Comparison of ENCODE assay signal across 23 cellular contexts in the genomic region with DNA sequence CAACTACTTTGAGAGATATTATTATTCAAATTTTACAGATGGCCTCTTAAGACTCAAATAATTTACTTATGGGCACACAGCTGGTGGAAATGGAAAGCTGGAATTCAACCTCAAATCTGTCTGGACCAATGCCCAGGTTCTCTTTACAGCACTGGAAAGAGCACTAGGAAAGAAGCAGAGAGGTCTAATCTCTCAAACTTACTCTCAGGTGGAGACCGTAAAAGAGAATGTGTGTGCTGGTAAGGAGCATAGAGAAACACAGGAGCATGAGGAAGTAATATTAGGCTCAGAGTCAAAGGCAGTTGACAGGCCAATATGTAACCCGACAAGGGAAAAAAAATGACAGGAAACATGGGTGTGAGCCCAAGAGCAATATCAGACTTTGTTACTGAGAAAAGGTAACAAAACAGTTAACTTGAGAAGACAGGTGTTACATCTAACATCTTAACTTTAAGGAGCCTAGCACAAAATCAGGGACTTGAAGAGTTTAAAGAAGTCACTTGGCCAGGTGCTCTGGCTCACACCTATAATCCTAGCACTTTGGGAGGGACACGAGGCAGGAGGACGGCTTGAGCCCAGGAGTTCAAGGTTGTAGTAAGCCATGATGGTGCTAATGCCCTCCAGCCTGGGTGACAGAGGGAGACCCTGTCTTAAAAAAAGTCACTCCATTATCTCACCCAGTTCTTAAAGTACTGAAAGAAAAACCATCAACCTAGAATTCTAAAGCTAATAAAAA. TPM values are rescaled to one million over a fixed set of nuclear protein-coding genes. Genes with fewer than 3 reads are reported as not detected.
DNase-seq lines count a peak whose midpoint lies in the region; ATAC-seq and TF ChIP-seq lines count a peak whose summit lies in the region.
"Had no signal": no experiment of that assay in that cellular context is flagged by ENCODE, and none has a peak within 500 bp of the region (broad histone marks: within the 10 kb centered on the region; RNA-seq: fewer than 3 reads in every experiment).

No MANE protein-coding gene starts in this region.

- no peak overlapping the region for H2BK5ac ChIP-seq in IMR-90 (ENCODE audit: low read depth, low read length, poor library complexity, severe bottlenecking)
- no peak overlapping the region for H2BK5ac ChIP-seq in mesendoderm (ENCODE audit: low read length)

- H3K4me3 ChIP-seq in CD4-positive, CD25-positive, alpha-beta regulatory T cell (ENCODE audit: low read depth, low read length), result no peak overlapping the region
- no peak overlapping the region for H3K4me3 ChIP-seq in IMR-90 (ENCODE audit: insufficient read depth, low read depth, low read length)
- H3K4me3 ChIP-seq in body of pancreas, result no peak overlapping the region
- H3K4me3 ChIP-seq in mesendoderm (ENCODE audit: low read length), result no peak overlapping the region
- H3K4me3 ChIP-seq in lower leg skin (ENCODE audit: low read depth, poor library complexity, severe bottlenecking), result no peak overlapping the region
- H3K4me3 ChIP-seq: right atrium auricular region, upper lobe of right lung had no signal

- no peak for ATAC-seq in CD4-positive, CD25-positive, alpha-beta regulatory T cell (ENCODE audit: low read depth in 2 of 2)
- ATAC-seq in IMR-90 (ENCODE audit: low read depth) (no peak), body of pancreas (peak; percentile 58)
- ATAC-seq: HepG2, upper lobe of right lung had no signal

- no peak overlapping the region for H4K91ac ChIP-seq in IMR-90 (ENCODE audit: insufficient read depth, low read depth, low read length)

- no peaks in the 10 kb centered on the region for H3K9me3 ChIP-seq in CD4-positive, CD25-positive, alpha-beta regulatory T cell (ENCODE audit: control insufficient read depth in 2 of 2, low read length in 2 of 2)
- H3K9me3 ChIP-seq in IMR-90 (ENCODE audit: control insufficient read depth, insufficient read depth, low read length), result no peaks in the 10 kb centered on the region
- H3K9me3 ChIP-seq in body of pancreas, result no peaks in the 10 kb centered on the region
- H3K9me3 ChIP-seq: right atrium auricular region, upper lobe of right lung had no signal

- H3K9ac ChIP-seq in IMR-90 (ENCODE audit: low read depth, low read length) (no peak overlapping the region), mesendoderm (ENCODE audit: low read length) (no peak overlapping the region)

- no peaks in the 10 kb centered on the region for H3K27me3 ChIP-seq in CD4-positive, CD25-positive, alpha-beta regulatory T cell (ENCODE audit: control insufficient read depth, insufficient read depth, low read length)
- H3K27me3 ChIP-seq in IMR-90 (ENCODE audit: control insufficient read depth, insufficient read depth, low read length) (peaks cover 8% of the 10 kb centered on the region), body of pancreas (no peaks in the 10 kb centered on the region), mesendoderm (ENCODE audit: insufficient read depth, low read length, poor library complexity) (no peaks in the 10 kb centered on the region)
- H3K27me3 ChIP-seq: right atrium auricular region, upper lobe of right lung had no signal

- no peaks in the 10 kb centered on the region for H4K20me1 ChIP-seq in IMR-90 (ENCODE audit: insufficient read depth, low read length)

- CTCF ChIA-PET in IMR-90 (lab: Yijun Ruan, JAX), result interaction anchor here (1.3 kb wide), 1 partner anchor 8 kb away, joined by 4 read pairs; no protein-coding TSS in a partner anchor

- dilution Hi-C loops in IMR-90 (cut with HindIII; ENCODE audit: low sequenced_read_pairs, unreplicated experiment), result loop anchor here (25.0 kb wide), 2 partner anchors 229 to 529 kb away; a partner anchor contains a TSS

- H3K4me1 Mint-ChIP-seq in CD4-positive, CD25-positive, alpha-beta regulatory T cell, result peaks cover 8 to 18% (median 10%) of the 10 kb centered on the region in 4 donors
- no peaks in the 10 kb centered on the region for H3K4me1 Mint-ChIP-seq in nephron progenitor cell
- H3K4me1 Mint-ChIP-seq: activated B cell treated with CpG ODN at 0.5 μM for 24 hours had no signal

- H3K18ac ChIP-seq in IMR-90 (ENCODE audit: low read depth, low read length) (no peak overlapping the region), mesendoderm (ENCODE audit: low read length) (no peak overlapping the region)

- TF ChIP-seq CTCF in IMR-90 (conservative IDR thresholded peaks at IDR 0.05; ENCODE audit: low read depth, low read length) (no peak), body of pancreas (IDR thresholded peaks at IDR 0.05) (no peak), lower leg skin (IDR thresholded peaks at IDR 0.05) (no peak), nephron progenitor cell (IDR thresholded peaks at IDR 0.05) (no peak), GM13977 (IDR thresholded peaks at IDR 0.05; ENCODE audit: extremely low read depth, insufficient read depth, missing control alignments) (no peak)

- H3K27ac ChIP-seq in CD4-positive, CD25-positive, alpha-beta regulatory T cell (ENCODE audit: insufficient read depth, low read length, poor library complexity, severe bottlenecking), result no peak overlapping the region
- H3K27ac ChIP-seq in IMR-90 (ENCODE audit: insufficient read depth, low read length) (no peak overlapping the region), body of pancreas (peak overlapping the region in 3 of 4 donors; percentile 26 to 45 (median 35)), mesendoderm (ENCODE audit: low read depth, low read length) (no peak overlapping the region)
- H3K27ac ChIP-seq: right atrium auricular region, upper lobe of right lung had no signal

- peaks cover 4% of the 10 kb centered on the region for H3K36me3 Mint-ChIP-seq in CD4-positive, CD25-positive, alpha-beta regulatory T cell
- H3K36me3 Mint-ChIP-seq in nephron progenitor cell (ENCODE audit: low read depth), result no peaks in the 10 kb centered on the region

- no peak overlapping the region for H3K56ac ChIP-seq in IMR-90 (ENCODE audit: extremely low read depth, insufficient read depth, low read length)
- no peak overlapping the region for H3K56ac ChIP-seq in mesendoderm (ENCODE audit: low read length)

- H3K14ac ChIP-seq in IMR-90 (replicated peaks; ENCODE audit: low read depth, low read length), result no peak overlapping the region

- H3K4me2 ChIP-seq in IMR-90 (ENCODE audit: low read depth, low read length), result no peak overlapping the region
- no peak overlapping the region for H3K4me2 ChIP-seq in mesendoderm (ENCODE audit: low read length)

- no peak overlapping the region for H2AK9ac ChIP-seq in IMR-90 (replicated peaks; ENCODE audit: low read depth, low read length, poor library complexity)

- H3K27ac Mint-ChIP-seq in CD4-positive, CD25-positive, alpha-beta regulatory T cell, result peak overlapping the region; percentile 21 to 74 (median 34)
- no peak overlapping the region for H3K27ac Mint-ChIP-seq in nephron progenitor cell
- H3K27ac Mint-ChIP-seq: activated B cell treated with CpG ODN at 0.5 μM for 24 hours; stimulated activated naive CD8-positive, alpha-beta T cell treated with anti-CD3 and anti-CD28 coated beads, Interleukin-15, Interleukin-2, amounts not matched to agents 100 ng/mL and 50 ng/mL, for 24 hours; T-helper 1 cell treated with Interleukin-12 subunit alpha and Interleukin-12 subunit beta and Interleukin-4 antibody, amounts not matched to agents 30 μg/mL and 1 μg/mL, for 36 hours had no signal

- peaks cover 4% of the 10 kb centered on the region for H3K27me3 Mint-ChIP-seq in CD4-positive, CD25-positive, alpha-beta regulatory T cell
- H3K27me3 Mint-ChIP-seq in nephron progenitor cell (ENCODE audit: low read depth, poor library complexity), result peaks cover 58% of the 10 kb centered on the region
- H3K27me3 Mint-ChIP-seq: activated B cell treated with CpG ODN at 0.5 μM for 24 hours; CD4-positive, alpha-beta memory T cell; stimulated activated naive CD8-positive, alpha-beta T cell treated with anti-CD3 and anti-CD28 coated beads, Interleukin-15, Interleukin-2, amounts not matched to agents 100 ng/mL and 50 ng/mL, for 24 hours had no signal

- no peak overlapping the region for H2BK20ac ChIP-seq in IMR-90 (ENCODE audit: low read depth, low read length)

- H4K5ac ChIP-seq in IMR-90 (ENCODE audit: low read depth, low read length), result no peak overlapping the region
- no peak overlapping the region for H4K5ac ChIP-seq in mesendoderm (ENCODE audit: low read length)

- H3K23ac ChIP-seq in IMR-90 (ENCODE audit: low read depth, low read length) (no peak overlapping the region), mesendoderm (ENCODE audit: low read length) (no peak overlapping the region)

- H4K8ac ChIP-seq in IMR-90 (ENCODE audit: low read depth in 2 of 2, low read length in 2 of 2) (no peak overlapping the region), mesendoderm (ENCODE audit: low read depth, low read length) (no peak overlapping the region)

- no peak overlapping the region for H3K4me3 Mint-ChIP-seq in CD4-positive, CD25-positive, alpha-beta regulatory T cell
- no peak overlapping the region for H3K4me3 Mint-ChIP-seq in nephron progenitor cell
- H3K4me3 Mint-ChIP-seq: activated B cell treated with CpG ODN at 0.5 μM for 24 hours; CD4-positive, alpha-beta memory T cell; stimulated activated naive CD8-positive, alpha-beta T cell treated with anti-CD3 and anti-CD28 coated beads, Interleukin-15, Interleukin-2, amounts not matched to agents 100 ng/mL and 50 ng/mL, for 24 hours; T-helper 1 cell treated with Interleukin-12 subunit alpha and Interleukin-12 subunit beta and Interleukin-4 antibody, amounts not matched to agents 30 μg/mL and 1 μg/mL, for 36 hours had no signal

- WGBS in IMR-90 (ENCODE audit: extremely low coverage in 2 of 2, insufficient read length in 1 of 2), 2 experiments, result no CpG with 5 or more reads among the region's 4 CpGs
- 8 to 17% methylated on average over 4 of the region's 4 CpGs for WGBS in body of pancreas, 2 donors
- no CpG with 5 or more reads among the region's 4 CpGs for WGBS in mesendoderm (ENCODE audit: extremely low coverage, insufficient coverage, low lambda C conversion rate)
- 44 to 51% methylated on average over 4 of the region's 4 CpGs for WGBS in lower leg skin, 2 donors

- no peaks in the 10 kb centered on the region for H3K79me2 ChIP-seq in mesendoderm (ENCODE audit: control insufficient read depth, insufficient read depth, low read length)

- in situ Hi-C loops in IMR-90 (cut with MboI; ENCODE audit: low sequenced_read_pairs) (no loop called here), GM13977 (cut with MboI; ENCODE audit: low pct_unique_long_range_greater_than_20kb, low sequenced_read_pairs, unreplicated experiment) (loop anchor here (25.0 kb wide), 1 partner anchor 229 kb away; a partner anchor contains a TSS)

- H2BK15ac ChIP-seq in IMR-90 (ENCODE audit: low read depth, low read length), result no peak overlapping the region
- no peak overlapping the region for H2BK15ac ChIP-seq in mesendoderm (replicated peaks; ENCODE audit: low read depth)

- H2AK5ac ChIP-seq in IMR-90 (ENCODE audit: low read depth, low read length) (no peak overlapping the region), mesendoderm (ENCODE audit: low read length) (no peak overlapping the region)

- intact Hi-C loops in IMR-90 (cut with micrococcal nuclease) (no loop called here), body of pancreas (cut with DNase I) (no loop called here), lower leg skin (cut with DNase I; ENCODE audit: low total_unique reads) (no loop called here)

- POLR2A ChIA-PET in IMR-90 (lab: Charles Lee; ENCODE audit: unreplicated experiment), result no interaction called here

- H3K79me1 ChIP-seq in IMR-90 (ENCODE audit: low read depth in 1 of 2, low read length in 2 of 2) (no peaks in the 10 kb centered on the region), mesendoderm (ENCODE audit: low read length) (no peaks in the 10 kb centered on the region)

- H2BK120ac ChIP-seq in IMR-90 (ENCODE audit: low read depth, low read length) (no peak overlapping the region), mesendoderm (ENCODE audit: low read depth, low read length) (no peak overlapping the region)

- H2AFZ ChIP-seq in IMR-90 (replicated peaks; ENCODE audit: low read length, poor library complexity), result no peak overlapping the region

- no peaks in the 10 kb centered on the region for H3K9me3 Mint-ChIP-seq in CD4-positive, CD25-positive, alpha-beta regulatory T cell
- H3K9me3 Mint-ChIP-seq in nephron progenitor cell, result no peaks in the 10 kb centered on the region
- H3K9me3 Mint-ChIP-seq: activated B cell treated with CpG ODN at 0.5 μM for 24 hours; CD4-positive, alpha-beta memory T cell; stimulated activated naive CD8-positive, alpha-beta T cell treated with anti-CD3 and anti-CD28 coated beads, Interleukin-15, Interleukin-2, amounts not matched to agents 100 ng/mL and 50 ng/mL, for 24 hours; T-helper 1 cell treated with Interleukin-12 subunit alpha and Interleukin-12 subunit beta and Interleukin-4 antibody, amounts not matched to agents 30 μg/mL and 1 μg/mL, for 36 hours had no signal

- no TSS peak for BruUV-seq in IMR-90 (replicated peaks; lab: Mats Ljungman, UMichigan)

- TF ChIP-seq POLR2A in IMR-90 (IDR thresholded peaks at IDR 0.05; ENCODE audit: low read depth, low read length) (no peak), body of pancreas (IDR thresholded peaks at IDR 0.05) (no peak), lower leg skin (IDR thresholded peaks at IDR 0.05) (no peak)

- DNase-seq in CD4-positive, CD25-positive, alpha-beta regulatory T cell, result no peak
- peak; percentile 41 for DNase-seq in IMR-90
- no peak for DNase-seq in body of pancreas
- DNase-seq in mesendoderm, result no peak
- DNase-seq in lower leg skin (ENCODE audit: low spot score in 2 of 2), result no peak
- no peak for DNase-seq in nephron progenitor cell
- DNase-seq in GM13977 (ENCODE audit: low spot score), result no peak
- DNase-seq in NCI-H82 (lab: John Stamatoyannopoulos, UW), result no peak
- DNase-seq: activated B cell treated with CpG ODN at 0.5 μM for 24 hours; CD4-positive, alpha-beta memory T cell; foreskin melanocyte; GOT3; kidney; midbrain; NCI-H2029; occipital lobe; SHP77; upper lobe of right lung had no signal

- H3K4me1 ChIP-seq in CD4-positive, CD25-positive, alpha-beta regulatory T cell (ENCODE audit: control insufficient read depth, insufficient read depth, low read length, poor library complexity, severe bottlenecking), result no peaks in the 10 kb centered on the region
- no peaks in the 10 kb centered on the region for H3K4me1 ChIP-seq in IMR-90 (ENCODE audit: control insufficient read depth, insufficient read depth, low read length)
- H3K4me1 ChIP-seq in body of pancreas, result peaks cover 15% of the 10 kb centered on the region
- H3K4me1 ChIP-seq in mesendoderm (ENCODE audit: control insufficient read depth, low read depth, low read length), result no peaks in the 10 kb centered on the region
- H3K4me1 ChIP-seq: right atrium auricular region, upper lobe of right lung had no signal

- H3K9me1 ChIP-seq in IMR-90 (ENCODE audit: insufficient read depth, low read length), result no peaks in the 10 kb centered on the region

- TF ChIP-seq RAD21 in IMR-90 (IDR thresholded peaks at IDR 0.05; ENCODE audit: low read length), result no peak

- H3K4ac ChIP-seq in IMR-90 (ENCODE audit: low read depth, low read length) (no peak overlapping the region), mesendoderm (ENCODE audit: low read depth, low read length) (peak overlapping the region; percentile 25)

- H3K36me3 ChIP-seq in CD4-positive, CD25-positive, alpha-beta regulatory T cell (ENCODE audit: control insufficient read depth, insufficient read depth, low read length), result no peaks in the 10 kb centered on the region
- H3K36me3 ChIP-seq in IMR-90 (ENCODE audit: control insufficient read depth, insufficient read depth, low read length) (no peaks in the 10 kb centered on the region), body of pancreas (replicated peaks in 1 of 2; ENCODE audit: insufficient read depth in 1 of 2, low read depth in 2 of 2) (no peaks in the 10 kb centered on the region), mesendoderm (ENCODE audit: control insufficient read depth, insufficient read depth, low read length) (no peaks in the 10 kb centered on the region)
- H3K36me3 ChIP-seq: right atrium auricular region, upper lobe of right lung had no signal

RNA-seq across cellular contexts. Expression of a gene that starts 20.7 kb away (rescaled TPM):
- 239 TPM for total RNA-seq in CD4-positive, CD25-positive, alpha-beta regulatory T cell
- polyA plus RNA-seq in CD4-positive, CD25-positive, alpha-beta regulatory T cell, result 10 to 100 TPM; 13.2 to 24.2 (median 21.1) TPM
- total RNA-seq in IMR-90 (2012; rRNA removed) (14.9 and 20.3 TPM in 2 replicates), body of pancreas (10 to 100 TPM; 32.9 to 34.3 TPM), lower leg skin (10 to 100 TPM; 37.9 to 56.4 (median 49.5) TPM)
- polyA plus RNA-seq in IMR-90 (2012; rRNA removed), result 14.4 and 15.0 TPM in 2 replicates
- polyA plus RNA-seq in IMR-90 (2012; cell fraction: cytosol; rRNA removed), result 8.7 and 10.7 TPM in 2 replicates
- 6.9 and 17.1 TPM in 2 replicates for polyA plus RNA-seq in IMR-90 (2012; cell fraction: nucleus; rRNA removed; ENCODE audit: low replicate concordance)
- 26.9 TPM for polyA plus RNA-seq in mesendoderm (2013, experiment 1 of 2)
- 25.4 TPM for polyA plus RNA-seq in mesendoderm (2013, experiment 2 of 2)

RNA-seq across cellular contexts. Expression of a gene that starts 31.2 kb away (rescaled TPM):
- total RNA-seq in CD4-positive, CD25-positive, alpha-beta regulatory T cell, result 0.17 TPM
- not detected for polyA plus RNA-seq in CD4-positive, CD25-positive, alpha-beta regulatory T cell
- total RNA-seq in IMR-90 (2012; rRNA removed) (5.0 and 8.2 TPM in 2 replicates), body of pancreas (10 to 100 TPM; 10.9 to 20.4 TPM), lower leg skin (10 to 100 TPM in 2 of 4 donors, 1 to 10 TPM in 2; 1.7 to 16.4 (median 11.1) TPM)
- 19.9 and 20.6 TPM in 2 replicates for polyA plus RNA-seq in IMR-90 (2012; rRNA removed)
- polyA plus RNA-seq in IMR-90 (2012; cell fraction: cytosol; rRNA removed), result 10.7 and 13.6 TPM in 2 replicates
- polyA plus RNA-seq in IMR-90 (2012; cell fraction: nucleus; rRNA removed; ENCODE audit: low replicate concordance), result 59.8 and 70.3 TPM in 2 replicates
- 1.3 TPM for polyA plus RNA-seq in mesendoderm (2013, experiment 1 of 2)
- 1.2 TPM for polyA plus RNA-seq in mesendoderm (2013, experiment 2 of 2)
- total RNA-seq: OCI-LY7 had no signal

Comparison
In these comparisons a context has a peak if more than half of its experiments do, and no peak if none do; other contexts are left out.
1. H3K27ac ChIP-seq: peak in body of pancreas (3 of 4); none in CD4-positive, CD25-positive, alpha-beta regulatory T cell (single experiment), IMR-90 (single experiment) and mesendoderm (single experiment).